In the genomic region with DNA sequence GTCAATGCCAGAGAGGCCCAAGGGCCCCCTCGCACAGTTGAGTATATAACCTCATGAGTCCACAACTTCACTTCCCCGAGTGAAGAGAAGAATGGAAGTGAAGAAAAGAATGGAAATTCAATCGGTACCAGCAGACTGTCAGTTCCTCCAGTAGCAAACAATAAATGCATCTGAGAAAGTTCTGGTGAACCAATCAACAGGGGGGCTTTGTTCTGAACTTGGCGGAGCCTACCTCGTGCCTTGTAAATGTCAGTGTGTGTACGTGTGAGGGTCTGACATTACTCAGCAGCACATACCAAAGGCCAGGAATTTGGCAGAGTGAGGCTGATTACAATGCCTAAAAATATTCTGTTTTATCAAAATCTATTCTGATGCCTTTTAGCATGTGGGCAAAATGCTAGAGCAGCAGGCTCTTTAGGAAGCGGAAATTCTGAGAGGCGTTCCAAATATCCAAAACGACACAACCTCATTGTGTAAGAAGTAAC, we compare ENCODE assay signal across 12 cellular contexts.
DNase-seq lines count a peak whose midpoint lies in the region; ATAC-seq, FAIRE-seq and TF ChIP-seq lines count a peak whose summit lies in the region.
"Had no signal": no experiment of that assay in that cellular context is flagged by ENCODE, and none has a peak within 500 bp of the region (broad histone marks: within the 10 kb centered on the region; RNA-seq: fewer than 3 reads in every experiment).

No MANE protein-coding gene starts in this region.

- POLR2A ChIA-PET in HepG2 (lab: Yijun Ruan, JAX) = no interaction called here

- H3K9me3 ChIP-seq in liver (ENCODE audit: control insufficient read depth in 4 of 4, low read length in 3 of 4) (no peaks in the 10 kb centered on the region), HepG2 (ENCODE audit: low read length) (no peaks in the 10 kb centered on the region), aorta (ENCODE audit: control insufficient read depth, low read length) (no peaks in the 10 kb centered on the region), thyroid gland (no peaks in the 10 kb centered on the region)

- no peak for TF ChIP-seq EP300 in HepG2 (IDR thresholded peaks at IDR 0.05; ENCODE audit: low read depth in 2 of 2, low read length in 2 of 2)
- TF ChIP-seq EP300 in HepG2 (CRISPR knock-in tag; IDR thresholded peaks at IDR 0.05; ENCODE audit: borderline replicate concordance) = no peak

- ATAC-seq in HepG2 (no peak), Right ventricle myocardium inferior (peak; percentile 96), omental fat pad (ENCODE audit: low FRiP score) (peak; percentile 89), aorta (ENCODE audit: low FRiP score) (peak; percentile 81)

- TF ChIP-seq POLR2A in HepG2 (IDR thresholded peaks at IDR 0.05; ENCODE audit: insufficient read depth in 1 of 2, low read depth in 2 of 2, low read length in 2 of 2) = no peak
- no peak for TF ChIP-seq POLR2A in thyroid gland (IDR thresholded peaks at IDR 0.05)

- TF ChIP-seq RAD21 in liver (IDR thresholded peaks at IDR 0.05) (no peak), HepG2 (CRISPR knock-in tag; IDR thresholded peaks at IDR 0.05) (no peak)

- intact Hi-C loops in HepG2 (cut with micrococcal nuclease; ENCODE audit: unreplicated experiment) (no loop called here), Right ventricle myocardium inferior (cut with DNase I) (loop anchor here (10.0 kb wide), 1 partner anchor 539 kb away; no protein-coding TSS in a partner anchor), aorta (cut with DNase I) (loop anchor here (5.0 to 10.0 kb wide), 3 partner anchors 53 to 1969 kb away; partner anchors contain the start of gene ADAMTS1 (in 1 of the 2)), thyroid gland (cut with DNase I) (no loop called here)

- peak overlapping the region; percentile 26 to 38 for H3K27ac ChIP-seq in liver (ENCODE audit: low read depth in 1 of 2, low read length in 2 of 2)
- H3K27ac ChIP-seq in HepG2 (ENCODE audit: extremely low read length, insufficient read depth, low read length) = no peak overlapping the region
- peak overlapping the region in 1 of 2 donors; percentile 95 for H3K27ac ChIP-seq in aorta (ENCODE audit: low read depth in 1 of 2, low read length in 2 of 2)
- no peak overlapping the region for H3K27ac ChIP-seq in thyroid gland
- H3K27ac ChIP-seq: 22Rv1 had no signal

- no peak for FAIRE-seq in HepG2 (lab: Jason Lieb, UNC)

- TF ChIP-seq CTCF in liver (IDR thresholded peaks at IDR 0.05; ENCODE audit: low read depth, low read length, missing input control) = no peak
- no peak for TF ChIP-seq CTCF in HepG2 (CRISPR knock-in tag; IDR thresholded peaks at IDR 0.05)
- TF ChIP-seq CTCF in omental fat pad (IDR thresholded peaks at IDR 0.05) = no peak
- no peak for TF ChIP-seq CTCF in thyroid gland (IDR thresholded peaks at IDR 0.05)

- H3K4me3 ChIP-seq in liver (ENCODE audit: low read depth in 1 of 3, low read length in 3 of 3) (no peak overlapping the region), HepG2 (replicated peaks in 1 of 3; ENCODE audit: insufficient read depth in 1 of 3, low read depth in 2 of 3, low read length in 3 of 3) (no peak overlapping the region), aorta (ENCODE audit: low read length in 2 of 2) (no peak overlapping the region), thyroid gland (replicated peaks in 1 of 3) (no peak overlapping the region)

- H3K27me3 ChIP-seq in liver (ENCODE audit: control insufficient read depth in 4 of 4, insufficient read depth in 4 of 4, low read length in 3 of 4) (no peaks in the 10 kb centered on the region), HepG2 (ENCODE audit: control insufficient read depth in 1 of 2, insufficient read depth in 2 of 2, low read length in 2 of 2) (no peaks in the 10 kb centered on the region), aorta (ENCODE audit: control insufficient read depth in 1 of 2, insufficient read depth in 2 of 2, low read length in 1 of 2) (no peaks in the 10 kb centered on the region), thyroid gland (no peaks in the 10 kb centered on the region)

- no peaks in the 10 kb centered on the region for H4K20me1 ChIP-seq in HepG2 (ENCODE audit: insufficient read depth, low read length)

- no peaks in the 10 kb centered on the region for H3K4me1 ChIP-seq in liver (ENCODE audit: control insufficient read depth in 4 of 4, insufficient read depth in 4 of 4, low read length in 3 of 4)
- H3K4me1 ChIP-seq in HepG2 (ENCODE audit: insufficient read depth, low read length) = peaks cover 11% of the 10 kb centered on the region
- H3K4me1 ChIP-seq in aorta (ENCODE audit: control insufficient read depth in 1 of 2, insufficient read depth in 2 of 2, low read length in 2 of 2) = peaks cover 10 to 12% of the 10 kb centered on the region in 2 donors
- no peaks in the 10 kb centered on the region for H3K4me1 ChIP-seq in thyroid gland

- WGBS in liver = 74% methylated on average over 9 of the region's 9 CpGs
- WGBS in HepG2 (ENCODE audit: low lambda C conversion rate) = 62% methylated on average over 6 of the region's 9 CpGs
- 3 to 7% methylated on average over 9 of the region's 9 CpGs for WGBS in aorta, 2 donors
- WGBS in thyroid gland, 2 donors = 76 to 78% methylated on average over 9 of the region's 9 CpGs

- H3K4me2 ChIP-seq in HepG2 (ENCODE audit: low read depth, low read length) = no peak overlapping the region

- H3K36me3 ChIP-seq in liver (ENCODE audit: control insufficient read depth in 4 of 4, insufficient read depth in 3 of 4, low read depth in 1 of 4, low read length in 3 of 4) = no peaks in the 10 kb centered on the region
- no peaks in the 10 kb centered on the region for H3K36me3 ChIP-seq in HepG2 (replicated peaks in 1 of 2; ENCODE audit: control insufficient read depth in 1 of 2, insufficient read depth in 2 of 2, low read length in 2 of 2)
- peaks cover 0 to 8% of the 10 kb centered on the region in 2 donors for H3K36me3 ChIP-seq in aorta (ENCODE audit: control insufficient read depth in 1 of 2, insufficient read depth in 2 of 2, low read length in 1 of 2)
- H3K36me3 ChIP-seq in thyroid gland = no peaks in the 10 kb centered on the region

- no peak overlapping the region for H2AFZ ChIP-seq in HepG2 (ENCODE audit: low read length)

- H3K9ac ChIP-seq in liver (ENCODE audit: low read depth in 1 of 2, low read length in 2 of 2) (no peak overlapping the region), HepG2 (ENCODE audit: insufficient read depth, low read depth, low read length) (no peak overlapping the region)

- CTCF ChIA-PET in HepG2 (lab: Yijun Ruan, JAX; ENCODE audit: low intra/inter-chr PET ratio, low total read pairs) = no interaction called here

- no peaks in the 10 kb centered on the region for H3K79me2 ChIP-seq in HepG2 (ENCODE audit: insufficient read depth, low read length)

- BruUV-seq in HepG2 (replicated peaks; lab: Mats Ljungman, UMichigan) = no TSS peak

- DNase-seq in HepG2 (ENCODE audit: low spot score) = no peak
- peak; percentile 69 for DNase-seq in Right ventricle myocardium inferior (ENCODE audit: missing footprints)
- no peak for DNase-seq in omental fat pad (ENCODE audit: low spot score)
- peak; percentile 65 to 68 for DNase-seq in aorta
- DNase-seq in activated CD4-positive, alpha-beta T cell treated with anti-CD3 and anti-CD28 coated beads for 48 hours = no peak
- DNase-seq in thyroid gland = no peak
- DNase-seq in SIG-M5 treated with dmso at 0.1 percent for 504 hours (lab: John Stamatoyannopoulos, UW; ENCODE audit: unreplicated experiment) = no peak
- DNase-seq: GDM1, MV-4-11, NCI-H82 had no signal

- in situ Hi-C loops in HepG2 (cut with HindIII; ENCODE audit: extremely low pct_ligation_motif_present, low pct_unique_long_range_greater_than_20kb) = no loop called here

TF ChIP-seq in liver, 16 proteins besides CTCF, POLR2A, EP300 and RAD21 (continues in another document):
- TF ChIP-seq SP1 (IDR thresholded peaks at IDR 0.05) = peak; percentile 23
- no peak for TF ChIP-seq RXRA (IDR thresholded peaks at IDR 0.05)
- no peak for TF ChIP-seq HNF4A (conservative IDR thresholded peaks at IDR 0.05)
- TF ChIP-seq, protein P1, sequence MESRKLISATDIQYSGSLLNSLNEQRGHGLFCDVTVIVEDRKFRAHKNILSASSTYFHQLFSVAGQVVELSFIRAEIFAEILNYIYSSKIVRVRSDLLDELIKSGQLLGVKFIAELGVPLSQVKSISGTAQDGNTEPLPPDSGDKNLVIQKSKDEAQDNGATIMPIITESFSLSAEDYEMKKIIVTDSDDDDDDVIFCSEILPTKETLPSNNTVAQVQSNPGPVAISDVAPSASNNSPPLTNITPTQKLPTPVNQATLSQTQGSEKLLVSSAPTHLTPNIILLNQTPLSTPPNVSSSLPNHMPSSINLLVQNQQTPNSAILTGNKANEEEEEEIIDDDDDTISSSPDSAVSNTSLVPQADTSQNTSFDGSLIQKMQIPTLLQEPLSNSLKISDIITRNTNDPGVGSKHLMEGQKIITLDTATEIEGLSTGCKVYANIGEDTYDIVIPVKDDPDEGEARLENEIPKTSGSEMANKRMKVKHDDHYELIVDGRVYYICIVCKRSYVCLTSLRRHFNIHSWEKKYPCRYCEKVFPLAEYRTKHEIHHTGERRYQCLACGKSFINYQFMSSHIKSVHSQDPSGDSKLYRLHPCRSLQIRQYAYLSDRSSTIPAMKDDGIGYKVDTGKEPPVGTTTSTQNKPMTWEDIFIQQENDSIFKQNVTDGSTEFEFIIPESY (IDR thresholded peaks at IDR 0.05) = no peak
- no peak for TF ChIP-seq TAF1 (conservative IDR thresholded peaks at IDR 0.05)
- TF ChIP-seq GABPA (IDR thresholded peaks at IDR 0.05 in 1 of 2, conservative IDR thresholded peaks at IDR 0.05 in 1 of 2) = no peak
- no peak for TF ChIP-seq EGR1 (IDR thresholded peaks at IDR 0.05; ENCODE audit: low read depth in 2 of 2)

TF ChIP-seq in HepG2, 621 proteins besides CTCF, POLR2A, EP300 and RAD21:
- TF ChIP-seq ESRRA (CRISPR knock-in tag; IDR thresholded peaks at IDR 0.05; ENCODE audit: low read depth) (no peak), ZNF441 (CRISPR knock-in tag; IDR thresholded peaks at IDR 0.05; ENCODE audit: borderline replicate concordance) (no peak), KLF15 (CRISPR knock-in tag; IDR thresholded peaks at IDR 0.05; ENCODE audit: borderline replicate concordance) (no peak), ISX (CRISPR knock-in tag; conservative IDR thresholded peaks at IDR 0.05) (no peak)
- TF ChIP-seq, protein P2, sequence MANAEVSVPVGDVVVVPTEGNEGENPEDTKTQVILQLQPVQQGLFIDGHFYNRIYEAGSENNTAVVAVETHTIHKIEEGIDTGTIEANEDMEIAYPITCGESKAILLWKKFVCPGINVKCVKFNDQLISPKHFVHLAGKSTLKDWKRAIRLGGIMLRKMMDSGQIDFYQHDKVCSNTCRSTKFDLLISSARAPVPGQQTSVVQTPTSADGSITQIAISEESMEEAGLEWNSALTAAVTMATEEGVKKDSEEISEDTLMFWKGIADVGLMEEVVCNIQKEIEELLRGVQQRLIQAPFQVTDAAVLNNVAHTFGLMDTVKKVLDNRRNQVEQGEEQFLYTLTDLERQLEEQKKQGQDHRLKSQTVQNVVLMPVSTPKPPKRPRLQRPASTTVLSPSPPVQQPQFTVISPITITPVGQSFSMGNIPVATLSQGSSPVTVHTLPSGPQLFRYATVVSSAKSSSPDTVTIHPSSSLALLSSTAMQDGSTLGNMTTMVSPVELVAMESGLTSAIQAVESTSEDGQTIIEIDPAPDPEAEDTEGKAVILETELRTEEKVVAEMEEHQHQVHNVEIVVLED (CRISPR knock-in tag; IDR thresholded peaks at IDR 0.05; ENCODE audit: borderline replicate concordance) = no peak

Comparison
In these comparisons a context has a peak if more than half of its experiments do, and no peak if none do; other contexts are left out.
1. H3K27ac ChIP-seq: peak in liver (2 of 2); none in HepG2 (single experiment) and thyroid gland (0 of 3).
2. DNase-seq: peak in Right ventricle myocardium inferior (single experiment) and aorta (2 of 2); none in HepG2 (single experiment), omental fat pad (single experiment), activated CD4-positive, alpha-beta T cell treated with anti-CD3 and anti-CD28 coated beads for 48 hours (single experiment), thyroid gland (0 of 2) and SIG-M5 treated with dmso at 0.1 percent for 504 hours (single experiment).
3. intact Hi-C loops: an anchor here in Right ventricle myocardium inferior (10.0 kb wide) and aorta (5.0 to 10.0 kb wide); none called in HepG2 and thyroid gland.